Comparison of ENCODE assay signal across 18 cellular contexts in the genomic region with DNA sequence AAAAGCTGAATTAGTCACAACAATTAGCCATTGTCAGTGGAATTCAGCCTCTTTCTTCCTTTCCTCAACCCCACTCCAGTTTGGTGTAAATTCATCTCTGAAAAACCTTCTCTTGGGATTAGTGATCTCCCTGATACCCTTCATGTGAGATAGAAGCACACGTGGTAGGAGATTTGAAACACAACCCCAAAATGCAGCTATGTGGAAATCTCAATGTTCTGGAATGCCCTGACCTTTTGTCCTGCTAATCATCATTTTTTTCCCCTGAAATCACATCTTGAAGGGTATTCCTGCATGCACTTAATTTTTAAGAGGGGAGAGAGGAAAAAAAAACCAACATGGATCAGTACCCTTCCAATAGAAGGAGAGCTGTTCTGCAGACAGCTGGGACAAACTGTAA.
"Had no signal": no experiment of that assay in that cellular context is flagged by ENCODE, and none has a peak within 500 bp of the region (broad histone marks: within the 10 kb centered on the region; RNA-seq: fewer than 3 reads in every experiment).

No MANE protein-coding gene starts in this region.

- H3K27ac Mint-ChIP-seq: activated B cell treated with CpG ODN at 0.5 μM for 24 hours; activated CD4-positive, alpha-beta T cell treated with anti-CD3 and anti-CD28 coated beads, Interleukin-2, amount 10 ng/mL, durations not matched to agents 24 days and 14 days; activated T-cell treated with anti-CD3 and anti-CD28 coated beads, Interleukin-2, amount 50 U/mL, for 72 hours; nephron progenitor cell; stimulated activated memory B cell treated with anti-CD40 and anti-IgM and Interleukin-4, amounts not matched to agents 10 μg/mL and 1 μg/mL and 100 μg/mL, for 72 hours; T-helper 2 cell treated with Interferon-gamma antibody and Interleukin-4, amounts not matched to agents 5 μg/mL and 100 μg/mL, for 36 hours had no signal

- H3K79me2 ChIP-seq: parathyroid adenoma had no signal

- H3K4me1 Mint-ChIP-seq: activated B cell treated with CpG ODN at 0.5 μM for 24 hours; activated CD4-positive, alpha-beta T cell treated with anti-CD3 and anti-CD28 coated beads, Interleukin-2, amount 10 ng/mL, durations not matched to agents 24 days and 14 days; stimulated activated memory B cell treated with anti-CD40 and anti-IgM and Interleukin-4, amounts not matched to agents 10 μg/mL and 1 μg/mL and 100 μg/mL, for 72 hours had no signal

- H3K36me3 ChIP-seq: colonic mucosa, thyroid gland, vagina had no signal

- H3K4me3 Mint-ChIP-seq: activated B cell treated with CpG ODN at 0.5 μM for 24 hours; activated CD4-positive, alpha-beta T cell treated with anti-CD3 and anti-CD28 coated beads, Interleukin-2, amount 10 ng/mL, durations not matched to agents 24 days and 14 days; activated T-cell treated with anti-CD3 and anti-CD28 coated beads, Interleukin-2, amount 50 U/mL, for 72 hours; nephron progenitor cell; stimulated activated memory B cell treated with anti-CD40 and anti-IgM and Interleukin-4, amounts not matched to agents 10 μg/mL and 1 μg/mL and 100 μg/mL, for 72 hours; T-helper 2 cell treated with Interferon-gamma antibody and Interleukin-4, amounts not matched to agents 5 μg/mL and 100 μg/mL, for 36 hours had no signal

- H3K27me3 ChIP-seq: body of pancreas, colonic mucosa, thyroid gland, vagina had no signal

- ATAC-seq: activated naive CD4-positive, alpha-beta T cell treated with anti-CD3 and anti-CD28 coated beads, Interleukin-2, amount 50 U/mL, for 72 hours; activated T-cell treated with anti-CD3 and anti-CD28 coated beads, Interleukin-2, amount 50 U/mL, for 72 hours; body of pancreas; stimulated activated memory B cell treated with anti-CD40 and anti-IgM and Interleukin-4, amounts not matched to agents 10 μg/mL and 1 μg/mL and 100 μg/mL, for 72 hours had no signal

- H3K4me1 ChIP-seq: colonic mucosa, parathyroid adenoma had no signal

- H3K36me3 Mint-ChIP-seq: activated naive CD4-positive, alpha-beta T cell treated with anti-CD3 and anti-CD28 coated beads, Interleukin-2, amount 50 U/mL, for 72 hours; stimulated activated memory B cell treated with anti-CD40 and anti-IgM and Interleukin-4, amounts not matched to agents 10 μg/mL and 1 μg/mL and 100 μg/mL, for 72 hours had no signal

- H3K9me3 ChIP-seq: body of pancreas, colonic mucosa, thyroid gland, vagina had no signal

- H3K27ac ChIP-seq: body of pancreas, colonic mucosa, parathyroid adenoma, thyroid gland, vagina had no signal

- H3K27me3 Mint-ChIP-seq: activated B cell treated with CpG ODN at 0.5 μM for 24 hours had no signal

- DNase-seq: activated B cell treated with CpG ODN at 0.5 μM for 24 hours; activated CD4-positive, alpha-beta T cell treated with anti-CD3 and anti-CD28 coated beads, Interleukin-2, amount 10 ng/mL, durations not matched to agents 24 days and 14 days; activated CD8-positive, alpha-beta memory T cell treated with anti-CD3 and anti-CD28 coated beads, Interleukin-2, amount 50 U/mL, for 48 hours; activated gamma-delta T cell; activated T-cell treated with anti-CD3 and anti-CD28 coated beads, Interleukin-2, amount 50 U/mL, for 72 hours; amniotic stem cell; body of pancreas; central memory CD4-positive, alpha-beta T cell; colonic mucosa; kidney glomerular epithelial cell; nephron progenitor cell; stimulated activated CD4-positive, alpha-beta T cell treated with anti-CD3 and anti-CD28 coated beads, Interleukin-2, amount 100 ng/mL, for 48 hours; thyroid gland had no signal

- H2AFZ ChIP-seq: parathyroid adenoma had no signal

- H3K4me3 ChIP-seq: body of pancreas, colonic mucosa, thyroid gland, vagina had no signal

- H3K9me3 Mint-ChIP-seq: activated B cell treated with CpG ODN at 0.5 μM for 24 hours; activated CD4-positive, alpha-beta T cell treated with anti-CD3 and anti-CD28 coated beads, Interleukin-2, amount 10 ng/mL, durations not matched to agents 24 days and 14 days; stimulated activated memory B cell treated with anti-CD40 and anti-IgM and Interleukin-4, amounts not matched to agents 10 μg/mL and 1 μg/mL and 100 μg/mL, for 72 hours; T-helper 2 cell treated with Interferon-gamma antibody and Interleukin-4, amounts not matched to agents 5 μg/mL and 100 μg/mL, for 36 hours had no signal

- H3K9ac ChIP-seq: parathyroid adenoma had no signal
